In genomic region chr3:69328103-69328755, GRCh38 we compare ENCODE assay signal across 18 cellular contexts. TPM values are rescaled to one million over a fixed set of nuclear protein-coding genes. Genes with fewer than 3 reads are reported as not detected.
A peak's percentile ranks its signal among the peaks of the same experiment; 100 is the strongest.
DNase-seq lines count a peak whose midpoint lies in the region; ATAC-seq and TF ChIP-seq lines count a peak whose summit lies in the region.
"Had no signal": no experiment of that assay in that cellular context is flagged by ENCODE, and none has a peak within 500 bp of the region (broad histone marks: within the 10 kb centered on the region; RNA-seq: fewer than 3 reads in every experiment).

No MANE protein-coding gene starts in this region.

- H3K9ac ChIP-seq in BLaER1, result peak overlapping the region; percentile 72

- H3K4me3 ChIP-seq in BLaER1 (peak overlapping the region; percentile 53), ovary (no peak overlapping the region)
- H3K4me3 ChIP-seq in CD4-positive, CD25-positive, alpha-beta regulatory T cell (ENCODE audit: low read depth, low read length), result no peak overlapping the region
- H3K4me3 ChIP-seq in naive thymus-derived CD4-positive, alpha-beta T cell (ENCODE audit: low read length), result no peak overlapping the region
- H3K4me3 ChIP-seq: tibial nerve had no signal

- H3K4me1 Mint-ChIP-seq in CD4-positive, CD25-positive, alpha-beta regulatory T cell, result peaks cover 0 to 30% (median 22%) of the 10 kb centered on the region in 4 donors
- H3K4me1 Mint-ChIP-seq in activated naive CD8-positive, alpha-beta T cell treated with anti-CD3 and anti-CD28 coated beads, Interleukin-2, amount 50 U/mL, for 24 hours, result peaks cover 47% of the 10 kb centered on the region
- peaks cover 19 to 53% (median 45%) of the 10 kb centered on the region in 7 donors for H3K4me1 Mint-ChIP-seq in naive thymus-derived CD4-positive, alpha-beta T cell

- no peak for TF ChIP-seq CTCF in ovary (IDR thresholded peaks at IDR 0.05)

- peaks cover 24% of the 10 kb centered on the region for H3K36me3 ChIP-seq in BLaER1
- H3K36me3 ChIP-seq in CD4-positive, CD25-positive, alpha-beta regulatory T cell (ENCODE audit: control insufficient read depth, insufficient read depth, low read length), result no peaks in the 10 kb centered on the region
- no peaks in the 10 kb centered on the region for H3K36me3 ChIP-seq in naive thymus-derived CD4-positive, alpha-beta T cell (ENCODE audit: control insufficient read depth in 2 of 3, insufficient read depth in 3 of 3, low read length in 3 of 3)
- no peaks in the 10 kb centered on the region for H3K36me3 ChIP-seq in ovary
- H3K36me3 ChIP-seq: tibial nerve had no signal

- no peak for TF ChIP-seq POLR2A in ovary (IDR thresholded peaks at IDR 0.05)

- H3K27ac ChIP-seq in BLaER1 (peak overlapping the region; percentile 80), ovary (no peak overlapping the region)
- no peak overlapping the region for H3K27ac ChIP-seq in CD4-positive, CD25-positive, alpha-beta regulatory T cell (ENCODE audit: insufficient read depth, low read length, poor library complexity, severe bottlenecking)
- no peak overlapping the region for H3K27ac ChIP-seq in naive thymus-derived CD4-positive, alpha-beta T cell (ENCODE audit: low read depth, low read length)

- CTCF ChIA-PET in naive thymus-derived CD4-positive, alpha-beta T cell (lab: Charles Lee), result interaction anchor here (0.6 kb wide), 1 partner anchor 163 kb away, joined by 4 read pairs; no protein-coding TSS in a partner anchor

- H3K36me3 Mint-ChIP-seq in CD4-positive, CD25-positive, alpha-beta regulatory T cell, result no peaks in the 10 kb centered on the region
- peaks cover 2% of the 10 kb centered on the region for H3K36me3 Mint-ChIP-seq in activated naive CD8-positive, alpha-beta T cell treated with anti-CD3 and anti-CD28 coated beads, Interleukin-2, amount 50 U/mL, for 24 hours (ENCODE audit: low read depth)
- peaks cover 0 to 2% (median 0%) of the 10 kb centered on the region in 5 donors for H3K36me3 Mint-ChIP-seq in naive thymus-derived CD4-positive, alpha-beta T cell
- H3K36me3 Mint-ChIP-seq: naive B cell had no signal

- peak overlapping the region; percentile 76 for H3K4me2 ChIP-seq in BLaER1

- no peaks in the 10 kb centered on the region for H3K9me3 Mint-ChIP-seq in CD4-positive, CD25-positive, alpha-beta regulatory T cell
- no peaks in the 10 kb centered on the region for H3K9me3 Mint-ChIP-seq in activated naive CD8-positive, alpha-beta T cell treated with anti-CD3 and anti-CD28 coated beads, Interleukin-2, amount 50 U/mL, for 24 hours
- peaks cover 0 to 2% (median 0%) of the 10 kb centered on the region in 11 donors for H3K9me3 Mint-ChIP-seq in naive thymus-derived CD4-positive, alpha-beta T cell
- H3K9me3 Mint-ChIP-seq: naive B cell had no signal

- no peak for ATAC-seq in CD4-positive, CD25-positive, alpha-beta regulatory T cell (ENCODE audit: low read depth in 2 of 2)
- ATAC-seq in activated naive CD8-positive, alpha-beta T cell treated with anti-CD3 and anti-CD28 coated beads, Interleukin-2, amount 50 U/mL, for 24 hours, result peak; percentile 21
- ATAC-seq in naive thymus-derived CD4-positive, alpha-beta T cell, result no peak
- ATAC-seq in HG02678 (IDR thresholded peaks at IDR 0.05; ENCODE audit: unreplicated experiment), result no peak
- ATAC-seq: left cardiac atrium had no signal

- no peak for TF ChIP-seq EP300 in ovary (IDR thresholded peaks at IDR 0.05)

- H3K27me3 ChIP-seq in BLaER1, result no peaks in the 10 kb centered on the region
- no peaks in the 10 kb centered on the region for H3K27me3 ChIP-seq in CD4-positive, CD25-positive, alpha-beta regulatory T cell (ENCODE audit: control insufficient read depth, insufficient read depth, low read length)
- no peaks in the 10 kb centered on the region for H3K27me3 ChIP-seq in naive thymus-derived CD4-positive, alpha-beta T cell (ENCODE audit: control insufficient read depth in 2 of 2, insufficient read depth in 2 of 2, low read length in 2 of 2)
- H3K27me3 ChIP-seq in ovary, result no peaks in the 10 kb centered on the region
- H3K27me3 ChIP-seq: tibial nerve had no signal

- H3K4me1 ChIP-seq in BLaER1 (peaks cover 92% of the 10 kb centered on the region), ovary (ENCODE audit: insufficient read depth) (peaks cover 2% of the 10 kb centered on the region)
- peaks cover 21% of the 10 kb centered on the region for H3K4me1 ChIP-seq in CD4-positive, CD25-positive, alpha-beta regulatory T cell (ENCODE audit: control insufficient read depth, insufficient read depth, low read length, poor library complexity, severe bottlenecking)
- peaks cover 0 to 17% of the 10 kb centered on the region in 2 donors for H3K4me1 ChIP-seq in naive thymus-derived CD4-positive, alpha-beta T cell (ENCODE audit: control insufficient read depth in 2 of 2, insufficient read depth in 2 of 2, low read length in 2 of 2)

- H3K9me3 ChIP-seq in BLaER1, result no peaks in the 10 kb centered on the region
- H3K9me3 ChIP-seq in CD4-positive, CD25-positive, alpha-beta regulatory T cell (ENCODE audit: control insufficient read depth in 2 of 2, low read length in 2 of 2), result no peaks in the 10 kb centered on the region
- no peaks in the 10 kb centered on the region for H3K9me3 ChIP-seq in naive thymus-derived CD4-positive, alpha-beta T cell (ENCODE audit: control insufficient read depth in 2 of 3, low read length in 3 of 3)
- H3K9me3 ChIP-seq in ovary, result no peaks in the 10 kb centered on the region
- H3K9me3 ChIP-seq: tibial nerve had no signal

- 45 to 59% (median 52%) methylated on average over 3 of the region's 3 CpGs for WGBS in ovary, 3 donors

- H3K27ac Mint-ChIP-seq in CD4-positive, CD25-positive, alpha-beta regulatory T cell, result peak overlapping the region; percentile 12 to 88 (median 39)
- H3K27ac Mint-ChIP-seq in activated naive CD8-positive, alpha-beta T cell treated with anti-CD3 and anti-CD28 coated beads, Interleukin-2, amount 50 U/mL, for 24 hours, result peak overlapping the region; percentile 96
- H3K27ac Mint-ChIP-seq in naive thymus-derived CD4-positive, alpha-beta T cell, result peak overlapping the region in 7 of 9 donors; percentile 71 to 90 (median 81)

- intact Hi-C loops in naive thymus-derived CD4-positive, alpha-beta T cell (cut with micrococcal nuclease), result loop anchor here in 1 of 2 donors (10.0 kb wide), 1 partner anchor 313 kb away; the partner anchor contains the start of gene EOGT
- intact Hi-C loops in ovary (cut with DNase I), result no loop called here

- no peak overlapping the region for H3K4me3 Mint-ChIP-seq in CD4-positive, CD25-positive, alpha-beta regulatory T cell
- peak overlapping the region; percentile 30 for H3K4me3 Mint-ChIP-seq in activated naive CD8-positive, alpha-beta T cell treated with anti-CD3 and anti-CD28 coated beads, Interleukin-2, amount 50 U/mL, for 24 hours
- peak overlapping the region in 7 of 10 donors; percentile 18 to 90 (median 64) for H3K4me3 Mint-ChIP-seq in naive thymus-derived CD4-positive, alpha-beta T cell

- DNase-seq in CD4-positive, CD25-positive, alpha-beta regulatory T cell, result no peak
- DNase-seq in activated naive CD8-positive, alpha-beta T cell treated with anti-CD3 and anti-CD28 coated beads, Interleukin-2, amount 50 U/mL, for 24 hours, result no peak
- DNase-seq in naive thymus-derived CD4-positive, alpha-beta T cell, result no peak
- DNase-seq in ovary (no peak), GM19240 (ENCODE audit: insufficient read length, low spot score) (no peak), D341Med (ENCODE audit: low spot score) (no peak)
- DNase-seq: activated CD4-positive, alpha-beta T cell treated with anti-CD3 and anti-CD28 coated beads, Interleukin-2, amount 50 U/mL, for 4 hours; activated gamma-delta T cell treated with Interleukin-2 at 50 U/mL for 16 hours; effector memory CD4-positive, alpha-beta T cell; left cardiac atrium; naive B cell; NCI-H1417 treated with DMSO at 0.1 percent for 48 hours; NCI-H2227 treated with DMSO at 0.1 percent for 48 hours; SHP77 treated with DMSO at 0.1 percent for 48 hours; T-helper 9 cell had no signal

- POLR2A ChIA-PET in naive thymus-derived CD4-positive, alpha-beta T cell (lab: Charles Lee), result no interaction called here

- peaks cover 6% of the 10 kb centered on the region for H3K27me3 Mint-ChIP-seq in CD4-positive, CD25-positive, alpha-beta regulatory T cell
- no peaks in the 10 kb centered on the region for H3K27me3 Mint-ChIP-seq in activated naive CD8-positive, alpha-beta T cell treated with anti-CD3 and anti-CD28 coated beads, Interleukin-2, amount 50 U/mL, for 24 hours
- no peaks in the 10 kb centered on the region for H3K27me3 Mint-ChIP-seq in naive thymus-derived CD4-positive, alpha-beta T cell
- H3K27me3 Mint-ChIP-seq: naive B cell had no signal

- H4K20me1 ChIP-seq in BLaER1, result peaks cover 9% of the 10 kb centered on the region; the same call in 1 of the 2 replicates

RNA-seq across cellular contexts. Expression of gene FRMD4B, which starts 57.7 kb away (rescaled TPM):
- total RNA-seq in CD4-positive, CD25-positive, alpha-beta regulatory T cell, result 54.7 TPM
- 10 to 100 TPM in 1 of 4 donors, 1 to 10 TPM in 3; 8.6 to 13.7 (median 9.6) TPM for polyA plus RNA-seq in CD4-positive, CD25-positive, alpha-beta regulatory T cell
- 10 to 100 TPM in 2 of 5 experiments, 1 to 10 TPM in 3; 3.0 to 32.2 (median 6.5) TPM for total RNA-seq in naive thymus-derived CD4-positive, alpha-beta T cell
- polyA plus RNA-seq in naive thymus-derived CD4-positive, alpha-beta T cell, result under 1 TPM in 1 of 2 donors, not detected in 1; 0.59 TPM
- total RNA-seq in ovary, result 10 to 100 TPM in 5 of 7 donors, 1 to 10 TPM in 2; 4.2 to 42.0 (median 16.3) TPM
- 10 to 100 TPM in 1 of 2 donors, 1 to 10 TPM in 1; 6.7 to 17.6 TPM for polyA plus RNA-seq in ovary

Comparison
In these comparisons a context has a peak if more than half of its experiments do, and no peak if none do; other contexts are left out.
1. H3K27ac Mint-ChIP-seq: peak in every context shown above with its lines; median percentile 96 in activated naive CD8-positive, alpha-beta T cell treated with anti-CD3 and anti-CD28 coated beads, Interleukin-2, amount 50 U/mL, for 24 hours; 81 in naive thymus-derived CD4-positive, alpha-beta T cell; 39 in CD4-positive, CD25-positive, alpha-beta regulatory T cell.
2. H3K4me3 Mint-ChIP-seq: peak in activated naive CD8-positive, alpha-beta T cell treated with anti-CD3 and anti-CD28 coated beads, Interleukin-2, amount 50 U/mL, for 24 hours (single experiment) and naive thymus-derived CD4-positive, alpha-beta T cell (7 of 10); none in CD4-positive, CD25-positive, alpha-beta regulatory T cell (0 of 4).